30 cellular contexts compared by ENCODE assay signal in the genomic region with DNA sequence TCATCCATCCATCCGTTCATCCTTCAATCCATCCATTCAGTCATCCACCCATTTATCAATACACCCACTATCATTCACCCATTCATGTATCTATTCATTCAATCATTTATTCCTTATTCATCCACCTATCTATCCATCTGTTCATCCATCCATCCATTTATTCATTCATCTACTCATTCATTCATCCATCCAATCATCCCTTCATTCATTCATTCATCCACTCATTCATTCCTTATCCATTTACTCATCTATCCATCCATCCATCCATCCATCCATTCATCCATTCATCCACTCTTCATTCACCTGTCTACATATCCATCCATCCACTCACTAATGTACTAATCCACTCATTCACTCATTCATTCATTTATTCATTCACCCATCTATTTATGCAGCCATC. TPM values are rescaled to one million over a fixed set of nuclear protein-coding genes. Genes with fewer than 3 reads are reported as not detected.
"Had no signal": no experiment of that assay in that cellular context is flagged by ENCODE, and none has a peak within 500 bp of the region (broad histone marks: within the 10 kb centered on the region; RNA-seq: fewer than 3 reads in every experiment).

No MANE protein-coding gene starts in this region.

- H3K27ac ChIP-seq: ascending aorta, esophagus muscularis mucosa, foreskin keratinocyte, gastrocnemius medialis, heart left ventricle had no signal

- H3K36me3 Mint-ChIP-seq: brain had no signal

- H3K36me3 ChIP-seq: ascending aorta, esophagus muscularis mucosa, gastrocnemius medialis, heart left ventricle had no signal

- H3K4me1 ChIP-seq: ascending aorta, esophagus muscularis mucosa, foreskin keratinocyte, gastrocnemius medialis had no signal

- H3K4me3 ChIP-seq: ascending aorta, esophagus muscularis mucosa, gastrocnemius medialis, heart left ventricle had no signal

- DNase-seq: activated CD4-positive, CD25-positive, alpha-beta regulatory T cell; activated CD4-positive, CD25-positive, alpha-beta regulatory T cell treated with anti-CD3 and anti-CD28 coated beads, Interleukin-2, amount 50 U/mL, for 72 hours; activated CD8-positive, alpha-beta memory T cell treated with anti-CD3 and anti-CD28 coated beads, Interleukin-2, amount 50 U/mL, for 4 hours; activated effector memory CD4-positive, alpha-beta T cell treated with anti-CD3 and anti-CD28 coated beads, Interleukin-2, amount 50 U/mL, for 16 hours; activated naive CD4-positive, alpha-beta T cell treated with anti-CD3 and anti-CD28 coated beads for 36 hours; activated naive CD8-positive, alpha-beta T cell treated with anti-CD3 and anti-CD28 coated beads, Interleukin-2, amount 10 ng/mL, durations not matched to agents 7 days and 5 days; activated T-cell treated with anti-CD3 and anti-CD28 coated beads, Interleukin-2, amount 50 U/mL, for 1 hour; cortex of kidney; dermis blood vessel endothelial cell; effector CD4-positive, alpha-beta T cell; effector memory CD8-positive, alpha-beta T cell; erythroblast; foreskin keratinocyte; gastrocnemius medialis; glutamatergic neuron; heart left ventricle; T-helper 2 cell had no signal

- H3K4me1 Mint-ChIP-seq: brain had no signal

- H3K9me3 ChIP-seq: ascending aorta, esophagus muscularis mucosa, gastrocnemius medialis, heart left ventricle had no signal

- H3K4me3 Mint-ChIP-seq: activated CD4-positive, alpha-beta memory T cell treated with anti-CD3 and anti-CD28 coated beads for 36 hours; activated CD4-positive, alpha-beta T cell treated with anti-CD3 and anti-CD28 coated beads for 36 hours; activated CD4-positive, alpha-beta T cell treated with anti-CD3 and anti-CD28 coated beads, Interleukin-2, amount 10 ng/mL, durations not matched to agents 24 days and 14 days; activated CD8-positive, alpha-beta memory T cell treated with anti-CD3 and anti-CD28 coated beads, Interleukin-2, amount 10 ng/mL, durations not matched to agents 7 days and 5 days; activated CD8-positive, alpha-beta T cell treated with anti-CD3 and anti-CD28 coated beads, Interleukin-2, amount 10 ng/mL, durations not matched to agents 7 days and 5 days; activated naive CD4-positive, alpha-beta T cell treated with anti-CD3 and anti-CD28 coated beads for 36 hours; activated naive CD4-positive, alpha-beta T cell treated with anti-CD3 and anti-CD28 coated beads, Interleukin-2, amount 50 U/mL, for 24 hours; activated naive CD8-positive, alpha-beta T cell treated with anti-CD3 and anti-CD28 coated beads, Interleukin-2, amount 10 ng/mL, durations not matched to agents 7 days and 5 days; activated T-helper 1 cell treated with anti-CD3 and anti-CD28 coated beads, Interleukin-12 subunit alpha, Interleukin-12 subunit beta, Interleukin-2, Interleukin-4 antibody, amounts not matched to agents 30 ng/mL and 10 ng/mL and 1 ng/mL, durations not matched to agents 14 hours and 24 hours and 36 hours; brain; central memory CD8-positive, alpha-beta T cell; effector memory CD8-positive, alpha-beta T cell had no signal

- H3K27ac Mint-ChIP-seq: activated CD4-positive, alpha-beta memory T cell treated with anti-CD3 and anti-CD28 coated beads for 36 hours; activated CD4-positive, alpha-beta T cell treated with anti-CD3 and anti-CD28 coated beads for 36 hours; activated CD4-positive, alpha-beta T cell treated with anti-CD3 and anti-CD28 coated beads, Interleukin-2, amount 10 ng/mL, durations not matched to agents 24 days and 14 days; activated CD8-positive, alpha-beta memory T cell treated with anti-CD3 and anti-CD28 coated beads, Interleukin-2, amount 10 ng/mL, durations not matched to agents 7 days and 5 days; activated CD8-positive, alpha-beta T cell treated with anti-CD3 and anti-CD28 coated beads, Interleukin-2, amount 10 ng/mL, durations not matched to agents 7 days and 5 days; activated naive CD4-positive, alpha-beta T cell treated with anti-CD3 and anti-CD28 coated beads for 36 hours; activated naive CD4-positive, alpha-beta T cell treated with anti-CD3 and anti-CD28 coated beads, Interleukin-2, amount 50 U/mL, for 24 hours; activated naive CD8-positive, alpha-beta T cell treated with anti-CD3 and anti-CD28 coated beads, Interleukin-2, amount 10 ng/mL, durations not matched to agents 7 days and 5 days; activated T-helper 1 cell treated with anti-CD3 and anti-CD28 coated beads, Interleukin-12 subunit alpha, Interleukin-12 subunit beta, Interleukin-2, Interleukin-4 antibody, amounts not matched to agents 30 ng/mL and 10 ng/mL and 1 ng/mL, durations not matched to agents 14 hours and 24 hours and 36 hours; activated T-helper 2 cell treated with anti-CD3 and anti-CD28 coated beads, Interferon-gamma antibody, Interleukin-2, Interleukin-4, amounts not matched to agents 10 μg/mL and 5 μg/mL and 100 μg/mL, durations not matched to agents 14 hours and 24 hours and 36 hours; brain; effector memory CD8-positive, alpha-beta T cell had no signal

- H3K27me3 ChIP-seq: ascending aorta, foreskin keratinocyte, gastrocnemius medialis had no signal

- H3K9me3 Mint-ChIP-seq: activated CD4-positive, alpha-beta memory T cell treated with anti-CD3 and anti-CD28 coated beads for 36 hours; activated CD4-positive, alpha-beta T cell treated with anti-CD3 and anti-CD28 coated beads, Interleukin-2, amount 10 ng/mL, durations not matched to agents 24 days and 14 days; activated naive CD4-positive, alpha-beta T cell treated with anti-CD3 and anti-CD28 coated beads for 36 hours; activated naive CD4-positive, alpha-beta T cell treated with anti-CD3 and anti-CD28 coated beads, Interleukin-2, amount 50 U/mL, for 24 hours; activated naive CD8-positive, alpha-beta T cell treated with anti-CD3 and anti-CD28 coated beads, Interleukin-2, amount 10 ng/mL, durations not matched to agents 7 days and 5 days; activated T-helper 1 cell treated with anti-CD3 and anti-CD28 coated beads, Interleukin-12 subunit alpha, Interleukin-12 subunit beta, Interleukin-2, Interleukin-4 antibody, amounts not matched to agents 30 ng/mL and 10 ng/mL and 1 ng/mL, durations not matched to agents 14 hours and 24 hours and 36 hours; activated T-helper 2 cell treated with anti-CD3 and anti-CD28 coated beads, Interferon-gamma antibody, Interleukin-2, Interleukin-4, amounts not matched to agents 10 μg/mL and 5 μg/mL and 100 μg/mL, durations not matched to agents 14 hours and 24 hours and 36 hours; central memory CD8-positive, alpha-beta T cell; effector memory CD8-positive, alpha-beta T cell had no signal

- ATAC-seq: activated CD8-positive, alpha-beta memory T cell treated with anti-CD3 and anti-CD28 coated beads, Interleukin-2, amount 10 ng/mL, durations not matched to agents 7 days and 5 days; activated CD8-positive, alpha-beta T cell treated with anti-CD3 and anti-CD28 coated beads, Interleukin-2, amount 10 ng/mL, durations not matched to agents 7 days and 5 days; effector memory CD8-positive, alpha-beta T cell; foreskin keratinocyte; gastrocnemius medialis; heart left ventricle had no signal

- H3K27me3 Mint-ChIP-seq: activated CD4-positive, alpha-beta memory T cell treated with anti-CD3 and anti-CD28 coated beads for 36 hours; activated CD4-positive, alpha-beta T cell treated with anti-CD3 and anti-CD28 coated beads for 36 hours; activated CD4-positive, alpha-beta T cell treated with anti-CD3 and anti-CD28 coated beads, Interleukin-2, amount 10 ng/mL, durations not matched to agents 24 days and 14 days; activated CD8-positive, alpha-beta memory T cell treated with anti-CD3 and anti-CD28 coated beads, Interleukin-2, amount 10 ng/mL, durations not matched to agents 7 days and 5 days; activated naive CD4-positive, alpha-beta T cell treated with anti-CD3 and anti-CD28 coated beads, Interleukin-2, amount 50 U/mL, for 24 hours; activated naive CD8-positive, alpha-beta T cell treated with anti-CD3 and anti-CD28 coated beads, Interleukin-2, amount 10 ng/mL, durations not matched to agents 7 days and 5 days; brain; central memory CD8-positive, alpha-beta T cell; effector memory CD8-positive, alpha-beta T cell had no signal

RNA-seq across cellular contexts. Expression of a gene that starts 9.5 kb away (rescaled TPM):
- total RNA-seq: bronchial epithelial cell, foreskin keratinocyte had no signal
- polyA plus RNA-seq: foreskin keratinocyte had no signal
